In the genomic region with DNA sequence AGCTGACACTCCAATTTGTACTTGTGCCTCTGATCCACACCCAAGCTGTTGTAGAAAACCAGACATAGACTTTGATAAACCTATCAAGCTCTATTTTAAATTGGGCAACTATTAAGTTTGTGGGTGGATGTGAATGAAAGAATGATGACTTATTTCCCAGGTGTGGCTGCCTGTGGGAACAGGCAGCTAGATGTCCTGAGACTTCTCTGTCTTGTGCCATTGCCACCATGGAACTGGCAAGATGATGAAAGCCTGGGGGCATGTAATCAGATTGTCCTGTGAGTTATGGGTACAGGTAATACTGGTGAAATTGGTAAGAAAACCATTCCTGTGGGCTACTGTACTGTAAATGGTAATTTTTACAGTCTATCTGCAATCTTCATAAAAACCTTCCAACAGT, we compare ENCODE assay signal across 1 cellular context.
TF ChIP-seq lines count a peak whose summit lies in the region.

No MANE protein-coding gene starts in this region.

TF ChIP-seq in HepG2, 621 proteins besides CTCF, POLR2A, EP300 and RAD21:
- TF ChIP-seq ZNF232 (CRISPR knock-in tag; IDR thresholded peaks at IDR 0.05; ENCODE audit: borderline replicate concordance) = no peak
- no peak for TF ChIP-seq ZNF703 (CRISPR knock-in tag; IDR thresholded peaks at IDR 0.05; ENCODE audit: borderline replicate concordance)
- no peak for TF ChIP-seq CENPX (CRISPR knock-in tag; IDR thresholded peaks at IDR 0.05)
- no peak for TF ChIP-seq PRMT3 (CRISPR knock-in tag; IDR thresholded peaks at IDR 0.05; ENCODE audit: borderline replicate concordance, low read depth)
- no peak for TF ChIP-seq ZFY (CRISPR knock-in tag; IDR thresholded peaks at IDR 0.05)
- no peak for TF ChIP-seq ZMYM2 (CRISPR knock-in tag; IDR thresholded peaks at IDR 0.05)
- TF ChIP-seq ATF1 (CRISPR knock-in tag; IDR thresholded peaks at IDR 0.05) = no peak
- TF ChIP-seq ZNF451 (CRISPR knock-in tag; IDR thresholded peaks at IDR 0.05) = no peak
- no peak for TF ChIP-seq TBX2 (CRISPR knock-in tag; IDR thresholded peaks at IDR 0.05; ENCODE audit: borderline replicate concordance)
- no peak for TF ChIP-seq MYNN (CRISPR knock-in tag; IDR thresholded peaks at IDR 0.05; ENCODE audit: low read depth)
- no peak for TF ChIP-seq RXRA (CRISPR knock-in tag; IDR thresholded peaks at IDR 0.05)
